In the genomic region with DNA sequence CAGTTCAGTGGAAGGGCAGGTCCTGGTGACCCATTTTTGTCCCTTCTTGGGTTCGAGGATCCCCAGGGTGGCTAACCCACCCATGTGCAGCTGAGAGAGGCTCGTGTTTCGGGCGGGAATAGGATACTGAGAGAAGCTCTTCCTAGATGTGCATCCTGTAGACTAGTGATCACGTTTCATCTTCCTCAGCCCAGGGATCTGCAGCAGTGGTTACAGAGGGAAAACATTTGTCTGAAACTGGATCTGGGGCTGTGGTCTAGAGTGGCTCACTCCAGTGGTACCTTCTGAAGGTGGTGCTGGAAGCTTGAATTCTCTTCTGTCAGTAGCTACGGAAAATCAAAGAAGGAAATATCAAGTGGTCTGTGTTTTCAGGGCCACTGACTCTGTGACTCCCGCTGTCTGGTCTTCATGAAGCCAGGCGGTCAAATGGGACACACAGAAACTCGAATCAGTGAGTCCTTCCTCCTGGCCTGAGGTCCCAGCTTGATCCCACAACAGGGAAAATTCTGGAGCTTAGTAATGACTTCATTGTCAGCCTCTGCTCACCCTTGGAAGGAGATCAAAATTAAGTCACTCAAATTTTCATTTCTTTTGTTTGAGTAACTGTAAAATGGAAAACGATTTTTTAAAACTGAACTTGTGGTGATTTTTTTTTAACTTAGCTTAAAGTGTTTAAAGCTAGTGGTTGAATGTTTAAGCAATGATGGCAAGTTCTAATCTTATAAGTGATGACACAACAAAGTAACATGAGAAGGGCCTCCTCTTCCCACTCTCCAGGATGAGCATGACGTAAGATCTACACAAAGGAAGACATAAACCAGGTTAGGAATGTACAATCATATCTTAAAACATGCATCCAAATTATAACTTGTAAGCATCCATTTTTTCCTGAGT, we compare ENCODE assay signal across 17 cellular contexts.
DNase-seq lines count a peak whose midpoint lies in the region; ATAC-seq and TF ChIP-seq lines count a peak whose summit lies in the region.
"Had no signal": no experiment of that assay in that cellular context is flagged by ENCODE, and none has a peak within 500 bp of the region (broad histone marks: within the 10 kb centered on the region; RNA-seq: fewer than 3 reads in every experiment).

No MANE protein-coding gene starts in this region.

- H3K4me3 ChIP-seq in skeletal muscle tissue (ENCODE audit: low read length in 3 of 3): no peak overlapping the region
- H3K4me3 ChIP-seq in lower leg skin (ENCODE audit: low read depth, poor library complexity, severe bottlenecking): no peak overlapping the region
- H3K4me3 ChIP-seq: cardiac muscle cell had no signal

- no peaks in the 10 kb centered on the region for H3K9me3 ChIP-seq in skeletal muscle tissue (ENCODE audit: control insufficient read depth in 3 of 3, low read length in 3 of 3)

- no peaks in the 10 kb centered on the region for H3K36me3 ChIP-seq in skeletal muscle tissue (ENCODE audit: control insufficient read depth in 3 of 3, insufficient read depth in 3 of 3, low read length in 3 of 3)
- H3K36me3 ChIP-seq: cardiac muscle cell had no signal

- DNase-seq in ELR (ENCODE audit: low read depth) (peak; percentile 70), amniotic stem cell (lab: John Stamatoyannopoulos, UW) (peak; percentile 19), fibroblast of the conjunctiva (ENCODE audit: low read depth) (peak; percentile 80), lower leg skin (ENCODE audit: low spot score in 2 of 2) (no peak), NCI-H1092 (lab: John Stamatoyannopoulos, UW) (no peak)
- DNase-seq in activated naive CD4-positive, alpha-beta T cell (lab: John Stamatoyannopoulos, UW): no peak
- DNase-seq: activated CD4-positive, alpha-beta T cell treated with anti-CD3 and anti-CD28 coated beads, Interleukin-2, amount 50 U/mL, for 1 hour; CD8-positive, alpha-beta T cell; GF-D8; mesendoderm; NCI-H345; PC-3 had no signal

- no peaks in the 10 kb centered on the region for H3K27me3 ChIP-seq in skeletal muscle tissue (ENCODE audit: control insufficient read depth in 3 of 3, insufficient read depth in 3 of 3, low read length in 3 of 3)
- H3K27me3 ChIP-seq: cardiac muscle cell had no signal

- 82 to 85% methylated on average over 11 of the region's 11 CpGs for WGBS in lower leg skin, 2 donors

- TF ChIP-seq POLR2A in lower leg skin (IDR thresholded peaks at IDR 0.05): no peak

- intact Hi-C loops in lower leg skin (cut with DNase I; ENCODE audit: low total_unique reads): no loop called here

- H3K9ac ChIP-seq in skeletal muscle tissue (ENCODE audit: low read depth in 1 of 3, low read length in 3 of 3): no peak overlapping the region
- H3K9ac ChIP-seq: parathyroid adenoma had no signal

- peak overlapping the region; percentile 8 for H3K27ac ChIP-seq in skeletal muscle tissue (ENCODE audit: low read depth, low read length)
- H3K27ac ChIP-seq: cardiac muscle cell, parathyroid adenoma had no signal

- H3K4me1 ChIP-seq in skeletal muscle tissue (ENCODE audit: control insufficient read depth in 3 of 3, insufficient read depth in 3 of 3, low read length in 3 of 3): peaks cover 0 to 5% (median 3%) of the 10 kb centered on the region in 3 donors
- H3K4me1 ChIP-seq: parathyroid adenoma had no signal

- ATAC-seq in GM19395 (IDR thresholded peaks at IDR 0.05; ENCODE audit: unreplicated experiment): no peak
- ATAC-seq: CD8-positive, alpha-beta T cell; HCT116; PC-3 had no signal

- no peak for TF ChIP-seq CTCF in lower leg skin (IDR thresholded peaks at IDR 0.05)

Comparison
In these comparisons a context has a peak if more than half of its experiments do, and no peak if none do; other contexts are left out.
1. DNase-seq: peak in ELR (single experiment), amniotic stem cell (single experiment) and fibroblast of the conjunctiva (single experiment); none in lower leg skin (0 of 2), activated naive CD4-positive, alpha-beta T cell (0 of 4) and NCI-H1092 (single experiment).